13 cellular contexts compared by ENCODE assay signal in genomic region chr1:34590211-34590623, GRCh38.
DNase-seq lines count a peak whose midpoint lies in the region; ATAC-seq and TF ChIP-seq lines count a peak whose summit lies in the region.
"Had no signal": no experiment of that assay in that cellular context is flagged by ENCODE, and none has a peak within 500 bp of the region (broad histone marks: within the 10 kb centered on the region; RNA-seq: fewer than 3 reads in every experiment).

No MANE protein-coding gene starts in this region.

- no peaks in the 10 kb centered on the region for H3K9me3 ChIP-seq in SK-N-SH

- H3K9me2 ChIP-seq in SK-N-SH = no peaks in the 10 kb centered on the region

- CTCF ChIA-PET in SK-N-SH (lab: Yijun Ruan, JAX) = interaction anchor here (0.8 to 2.0 kb wide), 7 partner anchors 7 to 855 kb away, joined by 3 to 8 read pairs (median 3); no protein-coding TSS in a partner anchor

- no peaks in the 10 kb centered on the region for H3K9me3 Mint-ChIP-seq in type B pancreatic cell
- H3K9me3 Mint-ChIP-seq: activated naive CD8-positive, alpha-beta T cell treated with anti-CD3 and anti-CD28 coated beads for 36 hours had no signal

- TF ChIP-seq RAD21 in SK-N-SH (IDR thresholded peaks at IDR 0.05; ENCODE audit: low read length) = no peak

- POLR2A ChIA-PET in SK-N-SH (lab: Yijun Ruan, JAX) = no interaction called here

- no peaks in the 10 kb centered on the region for H3K27me3 Mint-ChIP-seq in type B pancreatic cell

- no peak overlapping the region for H2AFZ ChIP-seq in SK-N-SH (ENCODE audit: low read depth)

- DNase-seq in SK-N-SH (peak; percentile 43), NCI-H345 (lab: John Stamatoyannopoulos, UW) (peak; percentile 99), dermis blood vessel endothelial cell (peak; percentile 4), type B pancreatic cell (ENCODE audit: extremely low spot score, unreplicated experiment) (peak; percentile 77), left colon (no peak)
- no peak for DNase-seq in effector CD8-positive, alpha-beta T cell (lab: John Stamatoyannopoulos, UW)
- DNase-seq: activated CD4-positive, alpha-beta T cell treated with anti-CD3 and anti-CD28 coated beads for 1 hour; activated naive CD8-positive, alpha-beta T cell treated with anti-CD3 and anti-CD28 coated beads for 36 hours; NCI-H524 treated with DMSO at 0.1 percent for 48 hours; small intestine; stimulated activated naive CD4-positive, alpha-beta T cell treated with Interleukin-2 at 50 U/mL for 16 hours had no signal

- no peak overlapping the region for H3K9ac ChIP-seq in SK-N-SH

- no peaks in the 10 kb centered on the region; a peak in 1 of 4 replicates for H3K4me1 ChIP-seq in SK-N-SH (ENCODE audit: control insufficient read depth in 1 of 2, insufficient read depth in 2 of 2, low read depth in 1 of 2, low read length in 1 of 2)

- no peaks in the 10 kb centered on the region for H3K79me2 ChIP-seq in SK-N-SH (ENCODE audit: insufficient read depth)

- no peak overlapping the region for H3K4me2 ChIP-seq in SK-N-SH

- peaks cover 14% of the 10 kb centered on the region for H3K4me1 Mint-ChIP-seq in type B pancreatic cell (ENCODE audit: unreplicated experiment)

- no peaks in the 10 kb centered on the region for H3F3A ChIP-seq in SK-N-SH (replicated peaks; ENCODE audit: insufficient read depth)

- 17% methylated on average over 3 of the region's 4 CpGs for WGBS in SK-N-SH (ENCODE audit: low lambda C conversion rate)

- H3K36me3 ChIP-seq in SK-N-SH (replicated peaks in 1 of 2; ENCODE audit: control insufficient read depth in 1 of 2, insufficient read depth in 2 of 2, low read length in 1 of 2) = no peaks in the 10 kb centered on the region

- H3K4me3 ChIP-seq in SK-N-SH (ENCODE audit: low read depth in 2 of 2, low read length in 1 of 2) = no peak overlapping the region

- H3K4me3 Mint-ChIP-seq in type B pancreatic cell = no peak overlapping the region
- H3K4me3 Mint-ChIP-seq: activated naive CD8-positive, alpha-beta T cell treated with anti-CD3 and anti-CD28 coated beads for 36 hours had no signal

- no peak for TF ChIP-seq CTCF in SK-N-SH (IDR thresholded peaks at IDR 0.05)
- no peak for TF ChIP-seq CTCF in type B pancreatic cell (conservative IDR thresholded peaks at IDR 0.05)

- H4K20me1 ChIP-seq in SK-N-SH (ENCODE audit: insufficient read depth) = no peaks in the 10 kb centered on the region

- H3K36me3 Mint-ChIP-seq in type B pancreatic cell = no peaks in the 10 kb centered on the region
- H3K36me3 Mint-ChIP-seq: activated naive CD8-positive, alpha-beta T cell treated with anti-CD3 and anti-CD28 coated beads for 36 hours had no signal

- no peak for TF ChIP-seq EP300 in SK-N-SH (IDR thresholded peaks at IDR 0.05; ENCODE audit: borderline replicate concordance in 1 of 2, low read depth in 1 of 2, low read length in 1 of 2)

- no peak overlapping the region for H3K27ac ChIP-seq in SK-N-SH (ENCODE audit: low read depth in 2 of 2, low read length in 1 of 2)

- H3K27me3 ChIP-seq in SK-N-SH (ENCODE audit: insufficient read depth) = no peaks in the 10 kb centered on the region

- intact Hi-C loops in left colon (cut with DNase I, micrococcal nuclease) = no loop called here

- ATAC-seq in SK-N-SH treated with all-trans-retinoic acid at 6 μM for 48 hours (no peak), left colon (no peak), GM18907 (IDR thresholded peaks at IDR 0.05; ENCODE audit: unreplicated experiment) (no peak)

- H3K27ac Mint-ChIP-seq in type B pancreatic cell = peak overlapping the region; percentile 84
- H3K27ac Mint-ChIP-seq: activated naive CD8-positive, alpha-beta T cell treated with anti-CD3 and anti-CD28 coated beads for 36 hours had no signal

TF ChIP-seq in SK-N-SH, 30 proteins besides CTCF, POLR2A, EP300 and RAD21 (continues in another document):
- TF ChIP-seq FOXM1 (IDR thresholded peaks at IDR 0.05; ENCODE audit: low read depth) (no peak), NFIC (IDR thresholded peaks at IDR 0.05; ENCODE audit: borderline replicate concordance) (no peak), GATA2 (CRISPR knock-in tag; IDR thresholded peaks at IDR 0.05) (no peak), YY1 (IDR thresholded peaks at IDR 0.05; ENCODE audit: low read depth) (no peak), FOXJ3 (CRISPR knock-in tag; IDR thresholded peaks at IDR 0.05) (no peak), GABPA (IDR thresholded peaks at IDR 0.05; ENCODE audit: low read depth) (no peak), MAX (IDR thresholded peaks at IDR 0.05; ENCODE audit: low read depth) (no peak), PBX3 (IDR thresholded peaks at IDR 0.05) (no peak), JUND (IDR thresholded peaks at IDR 0.05) (no peak), RCOR1 (IDR thresholded peaks at IDR 0.05; ENCODE audit: low read length) (no peak), IRF3 (IDR thresholded peaks at IDR 0.05; ENCODE audit: low read depth, low read length) (no peak)

TF ChIP-seq in SK-N-SH treated with all-trans-retinoic acid at 6 μM for 48 hours, 23 proteins besides CTCF, POLR2A, EP300 and RAD21:
- no peak for TF ChIP-seq CSDC2 (CRISPR knock-in tag; IDR thresholded peaks at IDR 0.05)

Comparison
In these comparisons a context has a peak if more than half of its experiments do, and no peak if none do; other contexts are left out.
1. DNase-seq: peak in SK-N-SH (single experiment), NCI-H345 (single experiment), dermis blood vessel endothelial cell (single experiment) and type B pancreatic cell (single experiment); none in effector CD8-positive, alpha-beta T cell (single experiment) and left colon (0 of 2).